In the genomic region with DNA sequence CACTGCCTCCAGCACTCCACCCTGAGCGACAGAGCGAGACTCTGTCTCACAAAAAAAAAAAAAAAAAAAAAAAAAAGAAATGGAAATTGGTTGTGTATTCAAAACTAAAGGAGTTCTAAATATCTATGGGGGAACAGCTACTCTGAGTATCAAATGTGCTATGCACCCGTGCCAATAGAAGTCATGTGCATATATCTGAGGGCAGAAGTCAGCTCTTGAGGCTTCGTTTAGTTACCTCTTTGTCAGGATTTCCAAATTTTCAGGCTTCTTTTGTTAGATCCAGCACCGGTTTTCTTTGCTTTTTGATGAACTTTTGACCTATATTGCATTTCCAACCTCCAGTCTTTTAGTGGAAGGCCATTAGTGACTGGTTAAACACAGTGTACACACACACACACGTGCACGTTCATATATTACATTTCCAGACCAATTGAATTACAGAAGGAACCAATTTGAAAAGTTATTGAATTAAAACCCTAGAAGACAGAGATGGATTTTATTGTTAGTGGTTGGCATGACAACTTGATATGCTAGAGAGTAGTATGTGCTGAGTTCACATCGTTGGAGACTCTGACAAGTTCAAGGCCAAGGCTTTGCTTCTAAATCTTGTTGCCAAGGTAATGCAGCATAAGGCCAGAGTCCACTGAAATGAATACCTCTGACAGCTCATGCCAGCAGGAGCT, we compare ENCODE assay signal across 1 cellular context.
TF ChIP-seq lines count a peak whose summit lies in the region.

No MANE protein-coding gene starts in this region.

TF ChIP-seq in IMR-90, 13 proteins besides CTCF, POLR2A, EP300 and RAD21:
- TF ChIP-seq FOS (IDR thresholded peaks at IDR 0.05; ENCODE audit: low read depth, low read length) (no peak), BHLHE40 (IDR thresholded peaks at IDR 0.05; ENCODE audit: low read depth, low read length) (no peak), CHD1 (IDR thresholded peaks at IDR 0.05; ENCODE audit: low read depth, low read length) (no peak), RFX5 (IDR thresholded peaks at IDR 0.05; ENCODE audit: low read depth, low read length) (no peak)
